In the genomic region with DNA sequence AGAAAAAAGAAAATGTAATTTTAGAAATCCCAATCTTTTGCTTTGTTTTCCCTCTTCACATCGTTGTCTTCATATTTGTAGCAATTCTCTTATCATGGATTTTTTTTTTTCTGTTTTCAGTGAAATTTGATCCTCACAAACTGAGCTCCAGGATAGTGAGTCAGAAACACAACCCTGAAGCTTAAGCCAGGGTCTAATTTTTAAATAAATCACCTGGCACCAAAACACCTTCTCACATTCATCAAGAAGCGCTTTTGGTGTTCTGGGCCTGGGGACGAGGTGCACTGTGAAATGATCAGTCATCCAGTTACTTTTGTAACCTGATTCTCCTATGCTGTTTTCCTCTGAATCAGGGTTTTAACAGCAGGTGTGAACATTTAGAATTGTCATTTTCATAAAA, we compare ENCODE assay signal across 21 cellular contexts.
"Had no signal": no experiment of that assay in that cellular context is flagged by ENCODE, and none has a peak within 500 bp of the region (broad histone marks: within the 10 kb centered on the region; RNA-seq: fewer than 3 reads in every experiment).

No MANE protein-coding gene starts in this region.

- DNase-seq: activated CD4-positive, alpha-beta T cell treated with anti-CD3 and anti-CD28 coated beads, Interleukin-2, amount 10 ng/mL, durations not matched to agents 24 days and 14 days; activated CD4-positive, CD25-positive, alpha-beta regulatory T cell; activated CD8-positive, alpha-beta T cell treated with anti-CD3 and anti-CD28 coated beads for 36 hours; activated naive CD4-positive, alpha-beta T cell treated with Interleukin-2 at 50 U/mL for 16 hours; activated T-cell treated with anti-CD3 and anti-CD28 coated beads, Interleukin-2, amount 50 U/mL, for 1 hour; aorta; endodermal cell; gastrocnemius medialis; head of caudate nucleus; kidney; left ventricle myocardium inferior; mammary epithelial cell; occipital lobe; posterior cingulate gyrus; stimulated activated CD4-positive, alpha-beta T cell treated with anti-CD3 and anti-CD28 coated beads, Interleukin-1b, Interleukin-23, amount 100 ng/mL, for 48 hours; stimulated activated CD8-positive, alpha-beta memory T cell treated with anti-CD3 and anti-CD28 coated beads, Interleukin-4, amount 100 ng/mL, for 48 hours; stimulated activated naive CD4-positive, alpha-beta T cell; T-helper 1 cell; T-helper 9 cell; upper lobe of right lung had no signal

- FAIRE-seq: colon, kidney had no signal

- H3K27me3 ChIP-seq: gastrocnemius medialis, upper lobe of right lung had no signal

- H3K36me3 ChIP-seq: gastrocnemius medialis, left ventricle myocardium inferior, upper lobe of right lung had no signal

- H3K4me3 ChIP-seq: gastrocnemius medialis, left ventricle myocardium inferior, upper lobe of right lung had no signal
